Comparison of ENCODE assay signal across 1 cellular context in the genomic region with DNA sequence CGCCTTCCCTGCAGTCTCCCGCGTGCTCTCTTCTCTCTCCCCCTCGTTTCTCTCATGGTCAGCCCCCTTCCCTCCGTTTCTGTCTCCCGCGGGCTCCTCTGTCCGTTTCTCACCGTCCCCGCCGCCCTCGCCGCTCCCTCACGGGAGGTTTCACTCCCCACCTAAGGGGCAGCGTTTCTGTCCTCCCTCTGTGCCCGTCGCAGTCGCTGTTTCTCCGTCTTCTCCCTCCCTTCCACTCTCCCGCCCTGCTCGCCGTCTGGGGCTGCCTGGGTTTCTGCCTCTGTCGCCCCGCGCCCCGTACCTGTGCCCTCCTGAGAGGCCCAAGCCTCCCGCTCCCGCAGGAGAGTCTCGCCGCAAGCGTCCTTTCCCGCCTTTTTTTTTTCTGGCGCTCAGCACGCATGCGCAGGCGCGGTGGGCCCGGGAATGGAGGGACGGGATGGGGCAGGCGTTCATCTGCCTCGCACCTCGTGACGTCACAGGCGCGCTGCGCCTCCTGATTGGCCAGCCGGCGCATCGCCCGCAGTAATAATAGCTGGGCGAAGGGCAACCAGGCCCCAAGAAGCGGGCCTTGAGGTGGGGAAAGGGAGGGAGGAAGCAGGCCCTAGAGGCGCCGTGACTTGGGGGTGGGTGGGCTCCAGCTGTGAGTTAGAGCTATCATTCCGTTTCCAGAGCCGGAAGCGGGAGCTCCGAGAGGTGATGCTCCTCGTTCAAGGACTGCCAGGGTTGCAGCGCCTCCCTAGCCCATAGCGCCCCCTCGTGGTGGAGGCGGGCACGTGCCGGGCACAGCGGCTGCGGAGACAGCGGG.
TF ChIP-seq lines count a peak whose summit lies in the region.

No MANE protein-coding gene starts in this region.

TF ChIP-seq in GM12878, 131 proteins besides CTCF, POLR2A, EP300 and RAD21 (continues in another document):
- TF ChIP-seq LARP7 (IDR thresholded peaks at IDR 0.05) (peak; percentile 50; the same call in 1 of the 2 replicates), CREB1 (IDR thresholded peaks at IDR 0.05; ENCODE audit: low read depth) (peak; percentile 97), BRCA1 (IDR thresholded peaks at IDR 0.05; ENCODE audit: low read depth, low read length) (peak; percentile 50; the same call in 1 of the 2 replicates), POLR2AphosphoS2 (IDR thresholded peaks at IDR 0.05; ENCODE audit: low read depth, low read length) (no peak), YY1 (IDR thresholded peaks at IDR 0.05; ENCODE audit: low read depth, low read length) (peak; percentile 35), IKZF1 (conservative IDR thresholded peaks at IDR 0.05) (peak; percentile 64), CREM (IDR thresholded peaks at IDR 0.05; ENCODE audit: low read depth) (peak; percentile 98), BHLHE40 (IDR thresholded peaks at IDR 0.05; ENCODE audit: borderline replicate concordance in 1 of 2, low read depth in 2 of 2, low read length in 1 of 2) (peak; percentile 90 to 98), ZNF384 (IDR thresholded peaks at IDR 0.05; ENCODE audit: borderline replicate concordance, low read depth, low read length) (peak; percentile 86), CBX3 (IDR thresholded peaks at IDR 0.05; ENCODE audit: borderline replicate concordance, low read depth) (no peak), RUNX3 (IDR thresholded peaks at IDR 0.05; ENCODE audit: low read length) (no peak), POU2F2 (IDR thresholded peaks at IDR 0.05; ENCODE audit: borderline replicate concordance, low read depth, low read length) (0 out of 3 replicates have a peak, but pooled peaks have one; percentile 33), NBN (IDR thresholded peaks at IDR 0.05) (peak; percentile 100), HDAC2 (IDR thresholded peaks at IDR 0.05) (no peak), MTA2 (IDR thresholded peaks at IDR 0.05; ENCODE audit: low read depth) (no peak), DPF2 (IDR thresholded peaks at IDR 0.05) (0 out of 2 replicates have a peak, but pooled peaks have one; percentile 39), PAX8 (IDR thresholded peaks at IDR 0.05) (no peak), EED (IDR thresholded peaks at IDR 0.05; ENCODE audit: low read depth) (peak; percentile 48), RB1 (IDR thresholded peaks at IDR 0.05; ENCODE audit: borderline replicate concordance) (peak; percentile 100), TCF3 (IDR thresholded peaks at IDR 0.05; ENCODE audit: borderline replicate concordance, insufficient read depth, low read depth, low read length) (no peak), BACH1 (IDR thresholded peaks at IDR 0.05; ENCODE audit: borderline replicate concordance) (0 out of 2 replicates have a peak, but pooled peaks have one; percentile 28), CEBPB (IDR thresholded peaks at IDR 0.05; ENCODE audit: borderline replicate concordance in 1 of 2, low read depth in 2 of 2, low read length in 2 of 2) (peak in 1 of 2 experiments; percentile 89; a peak in 1 of 4 replicates), HCFC1 (IDR thresholded peaks at IDR 0.05; ENCODE audit: low read length) (peak; percentile 18; the same call in 1 of the 2 replicates)
- TF ChIP-seq, protein P1, sequence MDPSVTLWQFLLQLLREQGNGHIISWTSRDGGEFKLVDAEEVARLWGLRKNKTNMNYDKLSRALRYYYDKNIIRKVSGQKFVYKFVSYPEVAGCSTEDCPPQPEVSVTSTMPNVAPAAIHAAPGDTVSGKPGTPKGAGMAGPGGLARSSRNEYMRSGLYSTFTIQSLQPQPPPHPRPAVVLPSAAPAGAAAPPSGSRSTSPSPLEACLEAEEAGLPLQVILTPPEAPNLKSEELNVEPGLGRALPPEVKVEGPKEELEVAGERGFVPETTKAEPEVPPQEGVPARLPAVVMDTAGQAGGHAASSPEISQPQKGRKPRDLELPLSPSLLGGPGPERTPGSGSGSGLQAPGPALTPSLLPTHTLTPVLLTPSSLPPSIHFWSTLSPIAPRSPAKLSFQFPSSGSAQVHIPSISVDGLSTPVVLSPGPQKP (IDR thresholded peaks at IDR 0.05; ENCODE audit: low read depth, low read length): 0 out of 2 replicates have a peak, but pooled peaks have one; percentile 44
- TF ChIP-seq, protein P2, sequence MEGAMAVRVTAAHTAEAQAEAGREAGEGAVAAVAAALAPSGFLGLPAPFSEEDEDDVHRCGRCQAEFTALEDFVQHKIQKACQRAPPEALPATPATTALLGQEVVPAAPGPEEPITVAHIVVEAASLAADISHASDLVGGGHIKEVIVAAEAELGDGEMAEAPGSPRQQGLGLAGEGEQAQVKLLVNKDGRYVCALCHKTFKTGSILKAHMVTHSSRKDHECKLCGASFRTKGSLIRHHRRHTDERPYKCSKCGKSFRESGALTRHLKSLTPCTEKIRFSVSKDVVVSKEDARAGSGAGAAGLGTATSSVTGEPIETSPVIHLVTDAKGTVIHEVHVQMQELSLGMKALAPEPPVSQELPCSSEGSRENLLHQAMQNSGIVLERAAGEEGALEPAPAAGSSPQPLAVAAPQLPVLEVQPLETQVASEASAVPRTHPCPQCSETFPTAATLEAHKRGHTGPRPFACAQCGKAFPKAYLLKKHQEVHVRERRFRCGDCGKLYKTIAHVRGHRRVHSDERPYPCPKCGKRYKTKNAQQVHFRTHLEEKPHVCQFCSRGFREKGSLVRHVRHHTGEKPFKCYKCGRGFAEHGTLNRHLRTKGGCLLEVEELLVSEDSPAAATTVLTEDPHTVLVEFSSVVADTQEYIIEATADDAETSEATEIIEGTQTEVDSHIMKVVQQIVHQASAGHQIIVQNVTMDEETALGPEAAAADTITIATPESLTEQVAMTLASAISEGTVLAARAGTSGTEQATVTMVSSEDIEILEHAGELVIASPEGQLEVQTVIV (IDR thresholded peaks at IDR 0.05; ENCODE audit: borderline replicate concordance, partially characterized antibody): peak; percentile 39
- TF ChIP-seq, protein P3, sequence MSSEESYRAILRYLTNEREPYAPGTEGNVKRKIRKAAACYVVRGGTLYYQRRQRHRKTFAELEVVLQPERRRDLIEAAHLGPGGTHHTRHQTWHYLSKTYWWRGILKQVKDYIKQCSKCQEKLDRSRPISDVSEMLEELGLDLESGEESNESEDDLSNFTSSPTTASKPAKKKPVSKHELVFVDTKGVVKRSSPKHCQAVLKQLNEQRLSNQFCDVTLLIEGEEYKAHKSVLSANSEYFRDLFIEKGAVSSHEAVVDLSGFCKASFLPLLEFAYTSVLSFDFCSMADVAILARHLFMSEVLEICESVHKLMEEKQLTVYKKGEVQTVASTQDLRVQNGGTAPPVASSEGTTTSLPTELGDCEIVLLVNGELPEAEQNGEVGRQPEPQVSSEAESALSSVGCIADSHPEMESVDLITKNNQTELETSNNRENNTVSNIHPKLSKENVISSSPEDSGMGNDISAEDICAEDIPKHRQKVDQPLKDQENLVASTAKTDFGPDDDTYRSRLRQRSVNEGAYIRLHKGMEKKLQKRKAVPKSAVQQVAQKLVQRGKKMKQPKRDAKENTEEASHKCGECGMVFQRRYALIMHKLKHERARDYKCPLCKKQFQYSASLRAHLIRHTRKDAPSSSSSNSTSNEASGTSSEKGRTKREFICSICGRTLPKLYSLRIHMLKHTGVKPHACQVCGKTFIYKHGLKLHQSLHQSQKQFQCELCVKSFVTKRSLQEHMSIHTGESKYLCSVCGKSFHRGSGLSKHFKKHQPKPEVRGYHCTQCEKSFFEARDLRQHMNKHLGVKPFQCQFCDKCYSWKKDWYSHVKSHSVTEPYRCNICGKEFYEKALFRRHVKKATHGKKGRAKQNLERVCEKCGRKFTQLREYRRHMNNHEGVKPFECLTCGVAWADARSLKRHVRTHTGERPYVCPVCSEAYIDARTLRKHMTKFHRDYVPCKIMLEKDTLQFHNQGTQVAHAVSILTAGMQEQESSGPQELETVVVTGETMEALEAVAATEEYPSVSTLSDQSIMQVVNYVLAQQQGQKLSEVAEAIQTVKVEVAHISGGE (CRISPR knock-in tag; IDR thresholded peaks at IDR 0.05): no peak
- TF ChIP-seq, protein P4, sequence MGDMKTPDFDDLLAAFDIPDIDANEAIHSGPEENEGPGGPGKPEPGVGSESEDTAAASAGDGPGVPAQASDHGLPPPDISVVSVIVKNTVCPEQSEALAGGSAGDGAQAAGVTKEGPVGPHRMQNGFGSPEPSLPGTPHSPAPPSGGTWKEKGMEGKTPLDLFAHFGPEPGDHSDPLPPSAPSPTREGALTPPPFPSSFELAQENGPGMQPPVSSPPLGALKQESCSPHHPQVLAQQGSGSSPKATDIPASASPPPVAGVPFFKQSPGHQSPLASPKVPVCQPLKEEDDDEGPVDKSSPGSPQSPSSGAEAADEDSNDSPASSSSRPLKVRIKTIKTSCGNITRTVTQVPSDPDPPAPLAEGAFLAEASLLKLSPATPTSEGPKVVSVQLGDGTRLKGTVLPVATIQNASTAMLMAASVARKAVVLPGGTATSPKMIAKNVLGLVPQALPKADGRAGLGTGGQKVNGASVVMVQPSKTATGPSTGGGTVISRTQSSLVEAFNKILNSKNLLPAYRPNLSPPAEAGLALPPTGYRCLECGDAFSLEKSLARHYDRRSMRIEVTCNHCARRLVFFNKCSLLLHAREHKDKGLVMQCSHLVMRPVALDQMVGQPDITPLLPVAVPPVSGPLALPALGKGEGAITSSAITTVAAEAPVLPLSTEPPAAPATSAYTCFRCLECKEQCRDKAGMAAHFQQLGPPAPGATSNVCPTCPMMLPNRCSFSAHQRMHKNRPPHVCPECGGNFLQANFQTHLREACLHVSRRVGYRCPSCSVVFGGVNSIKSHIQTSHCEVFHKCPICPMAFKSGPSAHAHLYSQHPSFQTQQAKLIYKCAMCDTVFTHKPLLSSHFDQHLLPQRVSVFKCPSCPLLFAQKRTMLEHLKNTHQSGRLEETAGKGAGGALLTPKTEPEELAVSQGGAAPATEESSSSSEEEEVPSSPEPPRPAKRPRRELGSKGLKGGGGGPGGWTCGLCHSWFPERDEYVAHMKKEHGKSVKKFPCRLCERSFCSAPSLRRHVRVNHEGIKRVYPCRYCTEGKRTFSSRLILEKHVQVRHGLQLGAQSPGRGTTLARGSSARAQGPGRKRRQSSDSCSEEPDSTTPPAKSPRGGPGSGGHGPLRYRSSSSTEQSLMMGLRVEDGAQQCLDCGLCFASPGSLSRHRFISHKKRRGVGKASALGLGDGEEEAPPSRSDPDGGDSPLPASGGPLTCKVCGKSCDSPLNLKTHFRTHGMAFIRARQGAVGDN (IDR thresholded peaks at IDR 0.05): peak; percentile 12; the same call in 1 of the 2 replicates
- TF ChIP-seq, protein P5, sequence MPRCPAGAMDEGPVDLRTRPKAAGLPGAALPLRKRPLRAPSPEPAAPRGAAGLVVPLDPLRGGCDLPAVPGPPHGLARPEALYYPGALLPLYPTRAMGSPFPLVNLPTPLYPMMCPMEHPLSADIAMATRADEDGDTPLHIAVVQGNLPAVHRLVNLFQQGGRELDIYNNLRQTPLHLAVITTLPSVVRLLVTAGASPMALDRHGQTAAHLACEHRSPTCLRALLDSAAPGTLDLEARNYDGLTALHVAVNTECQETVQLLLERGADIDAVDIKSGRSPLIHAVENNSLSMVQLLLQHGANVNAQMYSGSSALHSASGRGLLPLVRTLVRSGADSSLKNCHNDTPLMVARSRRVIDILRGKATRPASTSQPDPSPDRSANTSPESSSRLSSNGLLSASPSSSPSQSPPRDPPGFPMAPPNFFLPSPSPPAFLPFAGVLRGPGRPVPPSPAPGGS (IDR thresholded peaks at IDR 0.05; ENCODE audit: borderline replicate concordance, insufficient read depth, low read depth, low read length, poor library complexity, severe bottlenecking): no peak
- TF ChIP-seq, protein P6, sequence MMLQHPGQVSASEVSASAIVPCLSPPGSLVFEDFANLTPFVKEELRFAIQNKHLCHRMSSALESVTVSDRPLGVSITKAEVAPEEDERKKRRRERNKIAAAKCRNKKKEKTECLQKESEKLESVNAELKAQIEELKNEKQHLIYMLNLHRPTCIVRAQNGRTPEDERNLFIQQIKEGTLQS (IDR thresholded peaks at IDR 0.05; ENCODE audit: borderline replicate concordance, extremely low read depth, low read depth, low read length): no peak
- TF ChIP-seq, protein P7, sequence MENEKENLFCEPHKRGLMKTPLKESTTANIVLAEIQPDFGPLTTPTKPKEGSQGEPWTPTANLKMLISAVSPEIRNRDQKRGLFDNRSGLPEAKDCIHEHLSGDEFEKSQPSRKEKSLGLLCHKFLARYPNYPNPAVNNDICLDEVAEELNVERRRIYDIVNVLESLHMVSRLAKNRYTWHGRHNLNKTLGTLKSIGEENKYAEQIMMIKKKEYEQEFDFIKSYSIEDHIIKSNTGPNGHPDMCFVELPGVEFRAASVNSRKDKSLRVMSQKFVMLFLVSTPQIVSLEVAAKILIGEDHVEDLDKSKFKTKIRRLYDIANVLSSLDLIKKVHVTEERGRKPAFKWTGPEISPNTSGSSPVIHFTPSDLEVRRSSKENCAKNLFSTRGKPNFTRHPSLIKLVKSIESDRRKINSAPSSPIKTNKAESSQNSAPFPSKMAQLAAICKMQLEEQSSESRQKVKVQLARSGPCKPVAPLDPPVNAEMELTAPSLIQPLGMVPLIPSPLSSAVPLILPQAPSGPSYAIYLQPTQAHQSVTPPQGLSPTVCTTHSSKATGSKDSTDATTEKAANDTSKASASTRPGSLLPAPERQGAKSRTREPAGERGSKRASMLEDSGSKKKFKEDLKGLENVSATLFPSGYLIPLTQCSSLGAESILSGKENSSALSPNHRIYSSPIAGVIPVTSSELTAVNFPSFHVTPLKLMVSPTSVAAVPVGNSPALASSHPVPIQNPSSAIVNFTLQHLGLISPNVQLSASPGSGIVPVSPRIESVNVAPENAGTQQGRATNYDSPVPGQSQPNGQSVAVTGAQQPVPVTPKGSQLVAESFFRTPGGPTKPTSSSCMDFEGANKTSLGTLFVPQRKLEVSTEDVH (IDR thresholded peaks at IDR 0.05; ENCODE audit: low read depth, partially characterized antibody): peak; percentile 86
- TF ChIP-seq, protein P8, sequence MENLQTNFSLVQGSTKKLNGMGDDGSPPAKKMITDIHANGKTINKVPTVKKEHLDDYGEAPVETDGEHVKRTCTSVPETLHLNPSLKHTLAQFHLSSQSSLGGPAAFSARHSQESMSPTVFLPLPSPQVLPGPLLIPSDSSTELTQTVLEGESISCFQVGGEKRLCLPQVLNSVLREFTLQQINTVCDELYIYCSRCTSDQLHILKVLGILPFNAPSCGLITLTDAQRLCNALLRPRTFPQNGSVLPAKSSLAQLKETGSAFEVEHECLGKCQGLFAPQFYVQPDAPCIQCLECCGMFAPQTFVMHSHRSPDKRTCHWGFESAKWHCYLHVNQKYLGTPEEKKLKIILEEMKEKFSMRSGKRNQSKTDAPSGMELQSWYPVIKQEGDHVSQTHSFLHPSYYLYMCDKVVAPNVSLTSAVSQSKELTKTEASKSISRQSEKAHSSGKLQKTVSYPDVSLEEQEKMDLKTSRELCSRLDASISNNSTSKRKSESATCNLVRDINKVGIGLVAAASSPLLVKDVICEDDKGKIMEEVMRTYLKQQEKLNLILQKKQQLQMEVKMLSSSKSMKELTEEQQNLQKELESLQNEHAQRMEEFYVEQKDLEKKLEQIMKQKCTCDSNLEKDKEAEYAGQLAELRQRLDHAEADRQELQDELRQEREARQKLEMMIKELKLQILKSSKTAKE (IDR thresholded peaks at IDR 0.05; ENCODE audit: low read depth, poor library complexity, severe bottlenecking): no peak
